1 cellular context compared by ENCODE assay signal in the genomic region with DNA sequence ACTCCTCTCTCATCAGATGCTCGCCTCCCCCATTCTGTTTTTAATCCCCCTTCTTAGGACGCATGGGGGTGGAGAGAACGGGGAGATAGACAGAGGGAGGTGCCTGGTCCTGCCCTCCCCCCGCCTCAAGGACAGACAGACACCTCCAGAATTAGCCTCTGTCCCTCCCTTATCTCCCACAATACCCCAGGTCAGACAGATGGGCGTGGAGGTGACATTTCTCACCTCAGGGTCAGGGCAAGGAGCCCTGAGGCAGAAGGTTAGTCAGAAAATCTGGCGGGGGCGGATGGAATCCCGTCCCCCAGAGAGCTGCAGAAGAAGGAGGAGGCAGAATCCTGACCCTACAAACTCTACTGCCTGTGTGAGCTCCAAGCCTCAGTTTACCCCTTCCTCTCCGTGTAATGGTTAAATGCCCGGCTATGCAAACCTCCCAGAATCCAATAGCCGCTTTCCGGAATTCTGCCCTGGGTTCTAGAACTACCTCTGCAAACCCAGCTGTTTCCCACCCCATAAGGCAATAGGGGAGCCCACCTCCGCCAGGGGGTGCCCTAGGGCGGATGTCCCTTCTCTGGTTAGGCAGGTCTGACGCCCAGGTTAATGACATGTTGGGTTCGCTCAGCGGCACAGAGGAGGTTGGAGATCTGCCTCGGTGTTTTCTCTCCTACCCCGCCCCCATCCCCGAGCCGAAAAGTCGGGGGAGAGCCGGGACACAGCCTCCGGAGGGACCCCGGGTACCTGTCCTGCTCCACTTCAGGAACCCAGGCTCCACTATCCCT.
TF ChIP-seq lines count a peak whose summit lies in the region.

No MANE protein-coding gene starts in this region.

TF ChIP-seq in HepG2, 621 proteins besides CTCF, POLR2A, EP300 and RAD21 (continues in another document):
- TF ChIP-seq, protein P1, sequence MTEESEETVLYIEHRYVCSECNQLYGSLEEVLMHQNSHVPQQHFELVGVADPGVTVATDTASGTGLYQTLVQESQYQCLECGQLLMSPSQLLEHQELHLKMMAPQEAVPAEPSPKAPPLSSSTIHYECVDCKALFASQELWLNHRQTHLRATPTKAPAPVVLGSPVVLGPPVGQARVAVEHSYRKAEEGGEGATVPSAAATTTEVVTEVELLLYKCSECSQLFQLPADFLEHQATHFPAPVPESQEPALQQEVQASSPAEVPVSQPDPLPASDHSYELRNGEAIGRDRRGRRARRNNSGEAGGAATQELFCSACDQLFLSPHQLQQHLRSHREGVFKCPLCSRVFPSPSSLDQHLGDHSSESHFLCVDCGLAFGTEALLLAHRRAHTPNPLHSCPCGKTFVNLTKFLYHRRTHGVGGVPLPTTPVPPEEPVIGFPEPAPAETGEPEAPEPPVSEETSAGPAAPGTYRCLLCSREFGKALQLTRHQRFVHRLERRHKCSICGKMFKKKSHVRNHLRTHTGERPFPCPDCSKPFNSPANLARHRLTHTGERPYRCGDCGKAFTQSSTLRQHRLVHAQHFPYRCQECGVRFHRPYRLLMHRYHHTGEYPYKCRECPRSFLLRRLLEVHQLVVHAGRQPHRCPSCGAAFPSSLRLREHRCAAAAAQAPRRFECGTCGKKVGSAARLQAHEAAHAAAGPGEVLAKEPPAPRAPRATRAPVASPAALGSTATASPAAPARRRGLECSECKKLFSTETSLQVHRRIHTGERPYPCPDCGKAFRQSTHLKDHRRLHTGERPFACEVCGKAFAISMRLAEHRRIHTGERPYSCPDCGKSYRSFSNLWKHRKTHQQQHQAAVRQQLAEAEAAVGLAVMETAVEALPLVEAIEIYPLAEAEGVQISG (CRISPR knock-in tag; IDR thresholded peaks at IDR 0.05): 0 out of 2 replicates have a peak, but pooled peaks have one; percentile 32
- TF ChIP-seq CEBPG (CRISPR knock-in tag; IDR thresholded peaks at IDR 0.05) (peak; percentile 14; the same call in 1 of the 2 replicates), ZNF160 (CRISPR knock-in tag; IDR thresholded peaks at IDR 0.05) (0 out of 2 replicates have a peak, but pooled peaks have one; percentile 8), RORA (CRISPR knock-in tag; IDR thresholded peaks at IDR 0.05) (no peak), MYC (CRISPR knock-in tag; IDR thresholded peaks at IDR 0.05; ENCODE audit: borderline replicate concordance) (peak; percentile 17; the same call in 1 of the 2 replicates), TARDBP (CRISPR knock-in tag; IDR thresholded peaks at IDR 0.05) (peak; percentile 47; the same call in 1 of the 2 replicates), SNAPC2 (CRISPR knock-in tag; IDR thresholded peaks at IDR 0.05) (peak; percentile 67; the same call in 1 of the 2 replicates), HOXA3 (CRISPR knock-in tag; IDR thresholded peaks at IDR 0.05) (peak; percentile 39), ZNF143 (CRISPR knock-in tag; IDR thresholded peaks at IDR 0.05) (peak; percentile 52; the same call in 1 of the 2 replicates), YEATS4 (CRISPR knock-in tag; IDR thresholded peaks at IDR 0.05; ENCODE audit: borderline replicate concordance) (peak; percentile 17; the same call in 1 of the 2 replicates), THAP11 (CRISPR knock-in tag; IDR thresholded peaks at IDR 0.05) (peak; percentile 85), ONECUT2 (CRISPR knock-in tag; IDR thresholded peaks at IDR 0.05) (no peak), GTF2F1 (IDR thresholded peaks at IDR 0.05; ENCODE audit: low read length) (no peak), IRF2 (CRISPR knock-in tag; IDR thresholded peaks at IDR 0.05) (peak; percentile 24; the same call in 1 of the 2 replicates), ERF (CRISPR knock-in tag; IDR thresholded peaks at IDR 0.05) (peak; percentile 15; the same call in 1 of the 2 replicates), ZNF468 (CRISPR knock-in tag; IDR thresholded peaks at IDR 0.05) (no peak), YY1 (IDR thresholded peaks at IDR 0.05; ENCODE audit: insufficient read depth, insufficient replicate concordance, low read depth, low read length) (peak; percentile 23), FOXK1 (CRISPR knock-in tag; IDR thresholded peaks at IDR 0.05; ENCODE audit: borderline replicate concordance, low read depth) (peak; percentile 32; the same call in 1 of the 2 replicates), REXO4 (CRISPR knock-in tag; IDR thresholded peaks at IDR 0.05; ENCODE audit: borderline replicate concordance) (no peak), ZNF224 (CRISPR knock-in tag; IDR thresholded peaks at IDR 0.05) (0 out of 2 replicates have a peak, but pooled peaks have one; percentile 20), STAG1 (CRISPR knock-in tag; IDR thresholded peaks at IDR 0.05) (peak; percentile 56), DR1 (CRISPR knock-in tag; IDR thresholded peaks at IDR 0.05) (no peak), NR2F2 (IDR thresholded peaks at IDR 0.05; ENCODE audit: borderline replicate concordance, low read depth) (peak; percentile 26; the same call in 1 of the 2 replicates), SRF (IDR thresholded peaks at IDR 0.05; ENCODE audit: low read depth, low read length) (peak; percentile 83), FOSL2 (CRISPR knock-in tag; IDR thresholded peaks at IDR 0.05) (0 out of 2 replicates have a peak, but pooled peaks have one; percentile 12), ZBTB7B (CRISPR knock-in tag; IDR thresholded peaks at IDR 0.05) (0 out of 2 replicates have a peak, but pooled peaks have one; percentile 29), ZMYM3 (CRISPR knock-in tag; IDR thresholded peaks at IDR 0.05) (peak; percentile 29; the same call in 1 of the 2 replicates), ZNF33B (CRISPR knock-in tag; IDR thresholded peaks at IDR 0.05) (0 out of 2 replicates have a peak, but pooled peaks have one; percentile 19), ZNF629 (CRISPR knock-in tag; conservative IDR thresholded peaks at IDR 0.05) (0 out of 2 replicates have a peak, but pooled peaks have one; percentile 28), ZNF572 (CRISPR knock-in tag; IDR thresholded peaks at IDR 0.05) (no peak), KDM2A (CRISPR knock-in tag; IDR thresholded peaks at IDR 0.05; ENCODE audit: borderline replicate concordance, low read depth) (no peak), ZFP82 (CRISPR knock-in tag; IDR thresholded peaks at IDR 0.05; ENCODE audit: borderline replicate concordance) (peak; percentile 26; the same call in 1 of the 2 replicates), HNRNPK (IDR thresholded peaks at IDR 0.05; ENCODE audit: low read depth, low read length, poor library complexity, severe bottlenecking) (no peak), NFE2 (CRISPR knock-in tag; IDR thresholded peaks at IDR 0.05) (no peak), ELF3 (CRISPR knock-in tag; IDR thresholded peaks at IDR 0.05) (peak; percentile 18; the same call in 1 of the 2 replicates), ZNF264 (CRISPR knock-in tag; IDR thresholded peaks at IDR 0.05) (0 out of 2 replicates have a peak, but pooled peaks have one; percentile 22), ZNF430 (CRISPR knock-in tag; IDR thresholded peaks at IDR 0.05) (peak; percentile 40; the same call in 1 of the 2 replicates)
- TF ChIP-seq, protein P2, sequence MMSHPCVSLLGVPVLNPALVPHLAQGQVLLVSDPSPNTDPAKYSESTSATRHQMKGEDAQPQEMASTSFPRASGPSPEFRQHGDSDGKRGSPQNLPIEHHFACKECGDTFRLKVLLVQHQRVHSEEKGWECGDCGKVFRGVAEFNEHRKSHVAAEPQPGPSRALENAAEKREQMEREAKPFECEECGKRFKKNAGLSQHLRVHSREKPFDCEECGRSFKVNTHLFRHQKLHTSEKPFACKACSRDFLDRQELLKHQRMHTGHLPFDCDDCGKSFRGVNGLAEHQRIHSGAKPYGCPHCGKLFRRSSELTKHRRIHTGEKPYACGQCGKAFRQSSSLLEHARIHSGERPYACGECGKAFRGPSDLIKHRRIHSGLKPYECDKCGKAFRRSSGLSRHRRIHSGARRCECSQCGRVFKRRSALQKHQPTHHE (CRISPR knock-in tag; IDR thresholded peaks at IDR 0.05; ENCODE audit: borderline replicate concordance): 0 out of 2 replicates have a peak, but pooled peaks have one; percentile 4
- TF ChIP-seq, protein P3, sequence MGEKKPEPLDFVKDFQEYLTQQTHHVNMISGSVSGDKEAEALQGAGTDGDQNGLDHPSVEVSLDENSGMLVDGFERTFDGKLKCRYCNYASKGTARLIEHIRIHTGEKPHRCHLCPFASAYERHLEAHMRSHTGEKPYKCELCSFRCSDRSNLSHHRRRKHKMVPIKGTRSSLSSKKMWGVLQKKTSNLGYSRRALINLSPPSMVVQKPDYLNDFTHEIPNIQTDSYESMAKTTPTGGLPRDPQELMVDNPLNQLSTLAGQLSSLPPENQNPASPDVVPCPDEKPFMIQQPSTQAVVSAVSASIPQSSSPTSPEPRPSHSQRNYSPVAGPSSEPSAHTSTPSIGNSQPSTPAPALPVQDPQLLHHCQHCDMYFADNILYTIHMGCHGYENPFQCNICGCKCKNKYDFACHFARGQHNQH (CRISPR knock-in tag; IDR thresholded peaks at IDR 0.05): 0 out of 2 replicates have a peak, but pooled peaks have one; percentile 35
- TF ChIP-seq, protein P4, sequence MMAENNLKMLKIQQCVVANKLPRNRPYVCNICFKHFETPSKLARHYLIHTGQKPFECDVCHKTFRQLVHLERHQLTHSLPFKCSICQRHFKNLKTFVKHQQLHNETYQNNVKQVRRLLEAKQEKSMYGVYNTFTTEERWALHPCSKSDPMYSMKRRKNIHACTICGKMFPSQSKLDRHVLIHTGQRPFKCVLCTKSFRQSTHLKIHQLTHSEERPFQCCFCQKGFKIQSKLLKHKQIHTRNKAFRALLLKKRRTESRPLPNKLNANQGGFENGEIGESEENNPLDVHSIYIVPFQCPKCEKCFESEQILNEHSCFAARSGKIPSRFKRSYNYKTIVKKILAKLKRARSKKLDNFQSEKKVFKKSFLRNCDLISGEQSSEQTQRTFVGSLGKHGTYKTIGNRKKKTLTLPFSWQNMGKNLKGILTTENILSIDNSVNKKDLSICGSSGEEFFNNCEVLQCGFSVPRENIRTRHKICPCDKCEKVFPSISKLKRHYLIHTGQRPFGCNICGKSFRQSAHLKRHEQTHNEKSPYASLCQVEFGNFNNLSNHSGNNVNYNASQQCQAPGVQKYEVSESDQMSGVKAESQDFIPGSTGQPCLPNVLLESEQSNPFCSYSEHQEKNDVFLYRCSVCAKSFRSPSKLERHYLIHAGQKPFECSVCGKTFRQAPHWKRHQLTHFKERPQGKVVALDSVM (CRISPR knock-in tag; IDR thresholded peaks at IDR 0.05): no peak
- TF ChIP-seq, protein P5, sequence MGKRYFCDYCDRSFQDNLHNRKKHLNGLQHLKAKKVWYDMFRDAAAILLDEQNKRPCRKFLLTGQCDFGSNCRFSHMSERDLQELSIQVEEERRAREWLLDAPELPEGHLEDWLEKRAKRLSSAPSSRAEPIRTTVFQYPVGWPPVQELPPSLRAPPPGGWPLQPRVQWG (CRISPR knock-in tag; IDR thresholded peaks at IDR 0.05; ENCODE audit: borderline replicate concordance, low read depth): no peak
- TF ChIP-seq, protein P6, sequence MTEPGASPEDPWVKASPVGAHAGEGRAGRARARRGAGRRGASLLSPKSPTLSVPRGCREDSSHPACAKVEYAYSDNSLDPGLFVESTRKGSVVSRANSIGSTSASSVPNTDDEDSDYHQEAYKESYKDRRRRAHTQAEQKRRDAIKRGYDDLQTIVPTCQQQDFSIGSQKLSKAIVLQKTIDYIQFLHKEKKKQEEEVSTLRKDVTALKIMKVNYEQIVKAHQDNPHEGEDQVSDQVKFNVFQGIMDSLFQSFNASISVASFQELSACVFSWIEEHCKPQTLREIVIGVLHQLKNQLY (CRISPR knock-in tag; IDR thresholded peaks at IDR 0.05): no peak
- TF ChIP-seq, protein P7, sequence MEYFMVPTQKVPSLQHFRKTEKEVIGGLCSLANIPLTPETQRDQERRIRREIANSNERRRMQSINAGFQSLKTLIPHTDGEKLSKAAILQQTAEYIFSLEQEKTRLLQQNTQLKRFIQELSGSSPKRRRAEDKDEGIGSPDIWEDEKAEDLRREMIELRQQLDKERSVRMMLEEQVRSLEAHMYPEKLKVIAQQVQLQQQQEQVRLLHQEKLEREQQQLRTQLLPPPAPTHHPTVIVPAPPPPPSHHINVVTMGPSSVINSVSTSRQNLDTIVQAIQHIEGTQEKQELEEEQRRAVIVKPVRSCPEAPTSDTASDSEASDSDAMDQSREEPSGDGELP (IDR thresholded peaks at IDR 0.05; ENCODE audit: borderline replicate concordance, low read depth): peak; percentile 76
- TF ChIP-seq, protein P8, sequence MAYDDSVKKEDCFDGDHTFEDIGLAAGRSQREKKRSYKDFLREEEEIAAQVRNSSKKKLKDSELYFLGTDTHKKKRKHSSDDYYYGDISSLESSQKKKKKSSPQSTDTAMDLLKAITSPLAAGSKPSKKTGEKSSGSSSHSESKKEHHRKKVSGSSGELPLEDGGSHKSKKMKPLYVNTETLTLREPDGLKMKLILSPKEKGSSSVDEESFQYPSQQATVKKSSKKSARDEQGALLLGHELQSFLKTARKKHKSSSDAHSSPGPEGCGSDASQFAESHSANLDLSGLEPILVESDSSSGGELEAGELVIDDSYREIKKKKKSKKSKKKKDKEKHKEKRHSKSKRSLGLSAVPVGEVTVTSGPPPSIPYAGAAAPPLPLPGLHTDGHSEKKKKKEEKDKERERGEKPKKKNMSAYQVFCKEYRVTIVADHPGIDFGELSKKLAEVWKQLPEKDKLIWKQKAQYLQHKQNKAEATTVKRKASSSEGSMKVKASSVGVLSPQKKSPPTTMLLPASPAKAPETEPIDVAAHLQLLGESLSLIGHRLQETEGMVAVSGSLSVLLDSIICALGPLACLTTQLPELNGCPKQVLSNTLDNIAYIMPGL (CRISPR knock-in tag; IDR thresholded peaks at IDR 0.05; ENCODE audit: borderline replicate concordance in 1 of 2, low read depth in 1 of 2): peak; percentile 55 to 81; a peak in 3 of 4 replicates
- TF ChIP-seq, protein P9, sequence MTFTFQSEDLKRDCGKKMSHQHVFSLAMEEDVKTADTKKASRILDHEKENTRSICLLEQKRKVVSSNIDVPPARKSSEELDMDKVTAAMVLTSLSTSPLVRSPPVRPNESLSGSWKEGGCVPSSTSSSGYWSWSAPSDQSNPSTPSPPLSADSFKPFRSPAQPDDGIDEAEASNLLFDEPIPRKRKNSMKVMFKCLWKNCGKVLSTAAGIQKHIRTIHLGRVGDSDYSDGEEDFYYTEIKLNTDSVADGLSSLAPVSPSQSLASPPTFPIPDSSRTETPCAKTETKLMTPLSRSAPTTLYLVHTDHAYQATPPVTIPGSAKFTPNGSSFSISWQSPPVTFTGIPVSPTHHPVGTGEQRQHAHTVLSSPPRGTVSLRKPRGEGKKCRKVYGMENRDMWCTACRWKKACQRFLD (CRISPR knock-in tag; IDR thresholded peaks at IDR 0.05; ENCODE audit: borderline replicate concordance): no peak
